11 cellular contexts compared by ENCODE assay signal in genomic region chr16:84982434-84982833, GRCh38. TPM values are rescaled to one million over a fixed set of nuclear protein-coding genes. Genes with fewer than 3 reads are reported as not detected.
DNase-seq lines count a peak whose midpoint lies in the region; ATAC-seq and TF ChIP-seq lines count a peak whose summit lies in the region.
"Had no signal": no experiment of that assay in that cellular context is flagged by ENCODE, and none has a peak within 500 bp of the region (broad histone marks: within the 10 kb centered on the region; RNA-seq: fewer than 3 reads in every experiment).

No MANE protein-coding gene starts in this region.

- intact Hi-C loops in heart right ventricle (cut with DNase I), result loop anchor here in 2 of 10 donors (5.0 to 10.0 kb wide), 2 partner anchors 102 to 105 kb away; no protein-coding TSS in a partner anchor
- intact Hi-C loops in sciatic nerve (cut with DNase I), result no loop called here
- intact Hi-C loops in lower leg skin (cut with DNase I; ENCODE audit: low total_unique reads), result no loop called here

- H3K27ac ChIP-seq in Peyer's patch (peak overlapping the region in 3 of 4 donors; percentile 27 to 60 (median 57)), heart right ventricle (peak overlapping the region in 1 of 10 donors; percentile 80)
- H3K27ac ChIP-seq: parathyroid adenoma had no signal

- TF ChIP-seq POLR2A in Peyer's patch (IDR thresholded peaks at IDR 0.05), result peak in 1 of 2 donors; percentile 23
- no peak for TF ChIP-seq POLR2A in lower leg skin (IDR thresholded peaks at IDR 0.05)

- H3K4me1 ChIP-seq in Peyer's patch (peaks cover 0 to 42% (median 2%) of the 10 kb centered on the region in 4 donors), heart right ventricle (peaks cover 0 to 62% (median 15%) of the 10 kb centered on the region in 9 donors)
- H3K4me1 ChIP-seq: parathyroid adenoma had no signal

- TF ChIP-seq CTCF in Peyer's patch (IDR thresholded peaks at IDR 0.05) (peak in 4 of 6 experiments; percentile 24 to 79 (median 66)), heart right ventricle (IDR thresholded peaks at IDR 0.05) (peak in 5 of 9 donors; percentile 10 to 40 (median 29)), lower leg skin (IDR thresholded peaks at IDR 0.05) (no peak)

- ATAC-seq in heart right ventricle (peak in 7 of 8 donors; percentile 19 to 52 (median 49)), sciatic nerve (peak; percentile 14)

- WGBS in heart right ventricle, 2 donors, result 42 to 53% methylated on average over 9 of the region's 9 CpGs
- 73 to 77% methylated on average over 9 of the region's 9 CpGs for WGBS in lower leg skin, 2 donors

- H3K27me3 ChIP-seq in Peyer's patch (no peaks in the 10 kb centered on the region), heart right ventricle (no peaks in the 10 kb centered on the region)

- no peak overlapping the region for H3K4me3 ChIP-seq in Peyer's patch
- no peak overlapping the region for H3K4me3 ChIP-seq in heart right ventricle
- no peak overlapping the region for H3K4me3 ChIP-seq in lower leg skin (ENCODE audit: low read depth, poor library complexity, severe bottlenecking)

- DNase-seq in KBM-7, result peak; percentile 42
- peak in 2 of 3 donors; percentile 79 to 81 for DNase-seq in Peyer's patch
- no peak for DNase-seq in heart right ventricle
- no peak for DNase-seq in sciatic nerve (ENCODE audit: low spot score)
- no peak for DNase-seq in DMS53 treated with DMSO at 0.1 percent for 48 hours (lab: John Stamatoyannopoulos, UW; ENCODE audit: unreplicated experiment)
- DNase-seq in NCI-H526 (lab: John Stamatoyannopoulos, UW), result no peak
- no peak for DNase-seq in lower leg skin (ENCODE audit: low spot score in 2 of 2)
- DNase-seq: EL, GOT3, NCI-H1105 treated with DMSO at 0.1 percent for 48 hours had no signal

- H3K9me3 ChIP-seq in Peyer's patch, result no peaks in the 10 kb centered on the region
- H3K9me3 ChIP-seq in heart right ventricle, result no peaks in the 10 kb centered on the region

- H3K36me3 ChIP-seq in Peyer's patch, result peaks cover 0 to 62% (median 0%) of the 10 kb centered on the region in 3 donors
- peaks cover 0 to 96% (median 35%) of the 10 kb centered on the region in 9 donors for H3K36me3 ChIP-seq in heart right ventricle

- in situ Hi-C loops in KBM-7 (cut with MboI; ENCODE audit: low pct_unique_long_range_greater_than_20kb, low sequenced_read_pairs), result no loop called here

RNA-seq across cellular contexts. Expression of gene ZDHHC7, which starts 28.9 kb away (rescaled TPM):
- 10 to 100 TPM; 24.8 to 89.1 (median 69.6) TPM for total RNA-seq in Peyer's patch
- 10 to 100 TPM; 36.2 to 55.5 (median 43.2) TPM for total RNA-seq in heart right ventricle
- polyA plus RNA-seq in heart right ventricle, result 10 to 100 TPM; 15.1 to 16.6 TPM
- 48.8 TPM for total RNA-seq in sciatic nerve
- total RNA-seq in lower leg skin, result 10 to 100 TPM; 39.7 to 56.5 (median 47.3) TPM

RNA-seq across cellular contexts. Expression of gene KIAA0513, which starts 45.2 kb away (rescaled TPM):
- total RNA-seq in Peyer's patch, result 10 to 100 TPM; 17.7 to 52.0 (median 23.9) TPM
- total RNA-seq in heart right ventricle, result 10 to 100 TPM in 2 of 10 donors, 1 to 10 TPM in 8; 5.9 to 10.9 (median 8.5) TPM
- 1 to 10 TPM; 2.4 to 3.1 TPM for polyA plus RNA-seq in heart right ventricle
- 12.6 TPM for total RNA-seq in sciatic nerve
- total RNA-seq in lower leg skin, result 10 to 100 TPM; 37.5 to 48.1 (median 39.2) TPM

Comparison
In these comparisons a context has a peak if more than half of its experiments do, and no peak if none do; other contexts are left out.
1. DNase-seq: peak in KBM-7 (single experiment) and Peyer's patch (2 of 3); none in heart right ventricle (0 of 2), sciatic nerve (single experiment), DMS53 treated with DMSO at 0.1 percent for 48 hours (single experiment), NCI-H526 (0 of 2) and lower leg skin (0 of 2).
2. CTCF ChIP-seq: peak in Peyer's patch (4 of 6) and heart right ventricle (5 of 9); none in lower leg skin (0 of 3).